Comparison of ENCODE assay signal across 1 cellular context in genomic region chr9:38170763-38171537, GRCh38.
A peak's percentile ranks its signal among the peaks of the same experiment; 100 is the strongest.
TF ChIP-seq lines count a peak whose summit lies in the region.
"Not testable (repeated sequence)": the region's sequence is repeated elsewhere in the genome, so short reads cannot be mapped to it uniquely, and the experiment has no call there.

No MANE protein-coding gene starts in this region.

TF ChIP-seq in K562, 482 proteins besides CTCF, POLR2A, EP300 and RAD21 (continued from another document and continues in another):
- TF ChIP-seq GATA2 (CRISPR knock-in tag; IDR thresholded peaks at IDR 0.05) = peak; percentile 54; the same call in 1 of the 2 replicates
- peak; percentile 35; the same call in 1 of the 2 replicates for TF ChIP-seq USF2 (CRISPR knock-in tag; IDR thresholded peaks at IDR 0.05)
- TF ChIP-seq PRDM10 (IDR thresholded peaks at IDR 0.05; ENCODE audit: partially characterized antibody) = peak; percentile 9
- peak in 1 of 2 experiments; percentile 83; a peak in 2 of 3 replicates for TF ChIP-seq CBX3 (IDR thresholded peaks at IDR 0.05; ENCODE audit: borderline replicate concordance in 1 of 2, low read length in 2 of 2)
- TF ChIP-seq EHMT2 (IDR thresholded peaks at IDR 0.05) = peak; percentile 32; the same call in 1 of the 2 replicates
- peak; percentile 89 for TF ChIP-seq BACH1 (tag; IDR thresholded peaks at IDR 0.05)
- 0 out of 2 replicates have a peak, but pooled peaks have one; percentile 20 for TF ChIP-seq TEAD4 (IDR thresholded peaks at IDR 0.05; ENCODE audit: low read length)
- not testable (repeated sequence) for TF ChIP-seq TEAD4 (CRISPR knock-in tag; IDR thresholded peaks at IDR 0.05; ENCODE audit: borderline replicate concordance)
- peak; percentile 56 for TF ChIP-seq FOS (IDR thresholded peaks at IDR 0.05; ENCODE audit: extremely low read depth, insufficient read length)
- TF ChIP-seq NRF1 (conservative IDR thresholded peaks at IDR 0.05 in 1 of 2, IDR thresholded peaks at IDR 0.05 in 1 of 2) = peak in 1 of 2 experiments; percentile 16; a peak in 1 of 4 replicates
- TF ChIP-seq NFE2 (IDR thresholded peaks at IDR 0.05; ENCODE audit: low read depth) = peak; percentile 76
- TF ChIP-seq NBN (IDR thresholded peaks at IDR 0.05; ENCODE audit: low read depth) = peak; percentile 33; the same call in 1 of the 2 replicates
- TF ChIP-seq C11orf30 (IDR thresholded peaks at IDR 0.05; ENCODE audit: low read depth) = peak; percentile 87
- TF ChIP-seq RBBP5 (IDR thresholded peaks at IDR 0.05; ENCODE audit: borderline replicate concordance, insufficient read depth, low read length, poor library complexity, severe bottlenecking) = peak; percentile 59
- peak; percentile 81 for TF ChIP-seq TAL1 (IDR thresholded peaks at IDR 0.05)
- 0 out of 2 replicates have a peak, but pooled peaks have one; percentile 21 for TF ChIP-seq ZNF583 (CRISPR knock-in tag; IDR thresholded peaks at IDR 0.05)
- 0 out of 2 replicates have a peak, but pooled peaks have one; percentile 45 for TF ChIP-seq ERF (CRISPR knock-in tag; IDR thresholded peaks at IDR 0.05)
- TF ChIP-seq L3MBTL2 (IDR thresholded peaks at IDR 0.05) = peak; percentile 46; the same call in 1 of the 2 replicates
- peak; percentile 46; the same call in 1 of the 2 replicates for TF ChIP-seq NR2C1 (IDR thresholded peaks at IDR 0.05)
- peak; percentile 76 for TF ChIP-seq NR2C1 (tag; IDR thresholded peaks at IDR 0.05)
- TF ChIP-seq TRIM24 (IDR thresholded peaks at IDR 0.05) = peak; percentile 99 to 100
- TF ChIP-seq JUNB (CRISPR knock-in tag; conservative IDR thresholded peaks at IDR 0.05) = peak; percentile 96
- peak; percentile 43; the same call in 1 of the 2 replicates for TF ChIP-seq ZNF395 (CRISPR knock-in tag; IDR thresholded peaks at IDR 0.05)
- peak; percentile 99 for TF ChIP-seq ATF3 (IDR thresholded peaks at IDR 0.05)
- TF ChIP-seq ATF3 (CRISPR knock-in tag; conservative IDR thresholded peaks at IDR 0.05) = peak; percentile 99
- peak; percentile 13 for TF ChIP-seq ZNF644 (tag; IDR thresholded peaks at IDR 0.05; ENCODE audit: low read depth)
- peak; percentile 35 for TF ChIP-seq DACH1 (IDR thresholded peaks at IDR 0.05; ENCODE audit: partially characterized antibody)
- TF ChIP-seq NFRKB (IDR thresholded peaks at IDR 0.05; ENCODE audit: low read depth) = 0 out of 2 replicates have a peak, but pooled peaks have one; percentile 34
- peak; percentile 79 for TF ChIP-seq EP400 (IDR thresholded peaks at IDR 0.05)
- peak; percentile 78 for TF ChIP-seq ZNF316 (IDR thresholded peaks at IDR 0.05)
- TF ChIP-seq SMARCE1 (IDR thresholded peaks at IDR 0.05) = peak; percentile 94; the same call in 1 of the 2 replicates
- peak; percentile 53; the same call in 1 of the 2 replicates for TF ChIP-seq MEF2D (tag; conservative IDR thresholded peaks at IDR 0.05; ENCODE audit: low read depth)
- TF ChIP-seq DPF2 (IDR thresholded peaks at IDR 0.05) = peak; percentile 90
- TF ChIP-seq POLR2H (tag; IDR thresholded peaks at IDR 0.05; ENCODE audit: low read depth) = peak; percentile 43; the same call in 1 of the 2 replicates
- peak; percentile 6; the same call in 1 of the 2 replicates for TF ChIP-seq IRF9 (tag; IDR thresholded peaks at IDR 0.05)
- peak; percentile 89 for TF ChIP-seq BHLHE40 (IDR thresholded peaks at IDR 0.05; ENCODE audit: low read length)
- TF ChIP-seq MTA2 (IDR thresholded peaks at IDR 0.05; ENCODE audit: low read depth) = peak; percentile 73
- TF ChIP-seq KAT7 (CRISPR knock-in tag; IDR thresholded peaks at IDR 0.05; ENCODE audit: borderline replicate concordance) = 0 out of 2 replicates have a peak, but pooled peaks have one; percentile 2
- TF ChIP-seq AFF1 (IDR thresholded peaks at IDR 0.05; ENCODE audit: low read depth in 1 of 2, partially characterized antibody in 2 of 2) = peak in 1 of 2 experiments; percentile 98
- TF ChIP-seq CBX5 (IDR thresholded peaks at IDR 0.05; ENCODE audit: borderline replicate concordance, low read depth) = peak; percentile 53; the same call in 1 of the 2 replicates
- TF ChIP-seq NCOA2 (IDR thresholded peaks at IDR 0.05; ENCODE audit: partially characterized antibody in 2 of 2) = peak in 1 of 2 experiments; percentile 40
- TF ChIP-seq HINFP (tag; conservative IDR thresholded peaks at IDR 0.05; ENCODE audit: low read depth) = 0 out of 2 replicates have a peak, but pooled peaks have one; percentile 3
- TF ChIP-seq ETV1 (tag; conservative IDR thresholded peaks at IDR 0.05; ENCODE audit: low read depth) = peak; percentile 18; the same call in 1 of the 2 replicates
- TF ChIP-seq ZNF561 (CRISPR knock-in tag; conservative IDR thresholded peaks at IDR 0.05) = peak; percentile 71; the same call in 1 of the 2 replicates
- TF ChIP-seq MYBL2 (IDR thresholded peaks at IDR 0.05; ENCODE audit: low read depth) = peak; percentile 98
- TF ChIP-seq MYBL2 (CRISPR knock-in tag; IDR thresholded peaks at IDR 0.05; ENCODE audit: borderline replicate concordance) = peak; percentile 73; the same call in 1 of the 2 replicates
- TF ChIP-seq SMARCA4 (IDR thresholded peaks at IDR 0.05) = peak; percentile 82; the same call in 1 of the 2 replicates
- peak; percentile 80; the same call in 1 of the 2 replicates for TF ChIP-seq SREBF1 (IDR thresholded peaks at IDR 0.05; ENCODE audit: borderline replicate concordance, low read depth, low read length)
- peak; percentile 98 for TF ChIP-seq HMBOX1 (IDR thresholded peaks at IDR 0.05)
- peak; percentile 96 for TF ChIP-seq CHAMP1 (IDR thresholded peaks at IDR 0.05)
